Comparison of ENCODE assay signal across 8 cellular contexts in genomic region chr16:3879887-3880564, GRCh38. TPM values are rescaled to one million over a fixed set of nuclear protein-coding genes. Genes with fewer than 3 reads are reported as not detected.
A peak's percentile ranks its signal among the peaks of the same experiment; 100 is the strongest.
DNase-seq lines count a peak whose midpoint lies in the region; TF ChIP-seq lines count a peak whose summit lies in the region.

No MANE protein-coding gene starts in this region.

- no peak overlapping the region for H3K4ac ChIP-seq in H9 (ENCODE audit: low read depth, low read length)

- H3K4me3 Mint-ChIP-seq in H9: peak overlapping the region; percentile 83 to 88

- POLR2A ChIA-PET in GM10248 (lab: Yijun Ruan, JAX): interaction anchor here (1.0 kb wide), 1 partner anchor 373 kb away, joined by 3 read pairs; no protein-coding TSS in a partner anchor

- H3K4me2 ChIP-seq in H9 (ENCODE audit: insufficient read depth, insufficient read length, low read length): peak overlapping the region; percentile 88

- no peak overlapping the region for H3K9ac ChIP-seq in H9 (ENCODE audit: extremely low read depth, insufficient read length, low read length)

- no peak overlapping the region for H2BK15ac ChIP-seq in H9 (ENCODE audit: low read depth, low read length)

- no peak overlapping the region for H2BK12ac ChIP-seq in H9 (ENCODE audit: insufficient read length, low read depth, low read length)

- no peak overlapping the region for H3K18ac ChIP-seq in H9 (ENCODE audit: insufficient read length, low read depth, low read length)

- no peak overlapping the region for H3K27ac ChIP-seq in H9 (ENCODE audit: insufficient read length, low read depth, low read length)

- H2AK5ac ChIP-seq in H9 (ENCODE audit: insufficient read length, low read length): no peak overlapping the region

- no peak overlapping the region for H4K91ac ChIP-seq in H9 (ENCODE audit: insufficient read length, low read depth, low read length)

- no peaks in the 10 kb centered on the region; a peak in 1 of 5 replicates for H3K9me3 Mint-ChIP-seq in H9

- H3K27me3 ChIP-seq in H9 (ENCODE audit: insufficient read depth, low read length): no peaks in the 10 kb centered on the region

- H3T11ph ChIP-seq in H9 (ENCODE audit: low read length): no peak overlapping the region

- H3K23me2 ChIP-seq in H9 (ENCODE audit: insufficient read length, low read depth, low read length, poor library complexity, severe bottlenecking): peaks cover 8% of the 10 kb centered on the region

- H3K9me3 ChIP-seq in H9 (ENCODE audit: control insufficient read depth, low read depth, low read length): no peaks in the 10 kb centered on the region

- CTCF ChIA-PET in GM10248 (lab: Yijun Ruan, JAX): interaction anchor here (0.7 to 1.9 kb wide), 4 partner anchors 11 to 189 kb away, joined by 3 to 5 read pairs (median 3); no protein-coding TSS in a partner anchor

- H2AFZ ChIP-seq in H9 (ENCODE audit: low read length): no peak overlapping the region

- no peak overlapping the region for H4K5ac ChIP-seq in H9 (ENCODE audit: insufficient read length, low read depth, low read length)

- peaks cover 3% of the 10 kb centered on the region for H4K20me1 ChIP-seq in H9 (ENCODE audit: control insufficient read depth, insufficient read depth, insufficient read length)

- DNase-seq in GM10248 (ENCODE audit: extremely low spot score) (peak; percentile 81), H9 (peak; percentile 35), NB4 (ENCODE audit: low read depth) (peak; percentile 74), ecto neural progenitor cell (ENCODE audit: low spot score) (peak; percentile 81), lung microvascular endothelial cell (ENCODE audit: low read depth in 2 of 2) (peak; percentile 72 to 81), DMS79 (lab: John Stamatoyannopoulos, UW) (no peak)
- peak; percentile 73 for DNase-seq in activated CD4-positive, alpha-beta T cell treated with anti-CD3 and anti-CD28 coated beads, Interleukin-2, amount 50 U/mL, for 1 hour
- DNase-seq in stimulated activated CD8-positive, alpha-beta memory T cell treated with anti-CD3 and anti-CD28 coated beads, Interleukin-12 subunit alpha, Interleukin-12 subunit beta, amount 100 ng/mL, for 4 hours (ENCODE audit: low read depth): peak; percentile 63

- no peak for TF ChIP-seq POLR2A in NB4 (IDR thresholded peaks at IDR 0.05; ENCODE audit: extremely low read depth, insufficient read length)

- TF ChIP-seq CTCF in GM10248 (IDR thresholded peaks at IDR 0.05; ENCODE audit: control extremely low read depth, extremely low read depth, low read depth, missing control alignments) (peak; percentile 50), H9 (conservative IDR thresholded peaks at IDR 0.05) (no peak), NB4 (IDR thresholded peaks at IDR 0.05; ENCODE audit: low read depth, low read length) (no peak)

- H3K36me3 Mint-ChIP-seq in H9 (ENCODE audit: insufficient read depth in 1 of 3, low read depth in 3 of 3): peaks cover 4 to 24% (median 20%) of the 10 kb centered on the region in 3 experiments; a peak in 6 of 7 replicates

- H3K27me3 Mint-ChIP-seq in H9 (ENCODE audit: low read depth): peaks cover 1% of the 10 kb centered on the region; the same call in 1 of the 2 replicates

- peak overlapping the region; percentile 75 for H3K4me3 ChIP-seq in NB4 (ENCODE audit: low read depth, low read length)

- no peak overlapping the region for H3K56ac ChIP-seq in H9 (ENCODE audit: insufficient read length, low read depth, low read length)

- H3K4me1 ChIP-seq in H9 (ENCODE audit: insufficient read depth, low read length): 0 out of 2 replicates have a peak, but pooled peaks cover 5% of the 10 kb centered on the region

- H3K14ac ChIP-seq in H9 (ENCODE audit: insufficient read depth, low read length): no peak overlapping the region; the same call in 1 of the 2 replicates

- H3K79me1 ChIP-seq in H9 (ENCODE audit: insufficient read depth, low read depth, low read length, poor library complexity, severe bottlenecking): no peaks in the 10 kb centered on the region

- no CpG with 5 or more reads among the region's 117 CpGs for WGBS in H9 (ENCODE audit: extremely low coverage, insufficient read length, low lambda C conversion rate)

- H2BK120ac ChIP-seq in H9 (ENCODE audit: low read depth, low read length, poor library complexity, severe bottlenecking): no peak overlapping the region

- no peak overlapping the region for H2BK20ac ChIP-seq in H9 (ENCODE audit: low read depth, low read length, poor library complexity, severe bottlenecking)

- no peak overlapping the region; a peak in 1 of 7 replicates for H3K27ac Mint-ChIP-seq in H9

- no peak overlapping the region for H3K23ac ChIP-seq in H9 (ENCODE audit: insufficient read length, low read depth, low read length)

- H4K8ac ChIP-seq in H9 (replicated peaks; ENCODE audit: insufficient read length, low read depth, low read length): no peak overlapping the region

- peaks cover 32 to 37% of the 10 kb centered on the region in 2 experiments for H3K4me1 Mint-ChIP-seq in H9

- H2BK5ac ChIP-seq in H9 (ENCODE audit: insufficient read length, low read length): no peak overlapping the region

- peaks cover 30% of the 10 kb centered on the region; the same call in 1 of the 2 replicates for H3K79me2 ChIP-seq in H9 (ENCODE audit: insufficient read depth, low read length)

RNA-seq across cellular contexts. Expression of gene CREBBP, which starts 0.5 kb away (rescaled TPM):
- total RNA-seq in H9 (2021) (79.1 and 81.1 TPM in 2 replicates), lung microvascular endothelial cell (9.4 and 15.9 TPM in 2 replicates)
